In the genomic region with DNA sequence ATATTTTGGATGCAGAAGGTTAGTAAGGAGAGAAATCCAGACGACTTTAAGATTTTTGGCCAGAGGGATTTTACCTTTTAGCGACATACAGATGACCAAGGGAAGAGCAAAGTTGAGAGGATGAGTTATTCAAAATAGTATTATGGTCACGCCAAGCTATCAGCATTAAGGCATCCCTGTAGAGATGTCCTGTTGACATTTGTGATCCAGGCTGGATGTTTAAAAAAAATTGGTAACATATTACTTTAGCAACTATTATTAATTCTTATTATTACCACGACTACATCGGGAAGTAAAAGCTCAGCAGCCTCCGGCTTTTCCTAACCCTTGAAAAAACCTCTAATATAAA, we compare ENCODE assay signal across 8 cellular contexts. TPM values are rescaled to one million over a fixed set of nuclear protein-coding genes. Genes with fewer than 3 reads are reported as not detected.
DNase-seq lines count a peak whose midpoint lies in the region; ATAC-seq and TF ChIP-seq lines count a peak whose summit lies in the region.

No MANE protein-coding gene starts in this region.

- ATAC-seq in GM18511 (IDR thresholded peaks at IDR 0.05; ENCODE audit: unreplicated experiment) (peak; percentile 32), HCT116 (peak; percentile 44)

- H4K20me1 ChIP-seq in HCT116 (ENCODE audit: insufficient read depth) (no peaks in the 10 kb centered on the region), OCI-LY3 (ENCODE audit: insufficient read depth, low read length) (peaks cover 21% of the 10 kb centered on the region), fibroblast of lung (ENCODE audit: control insufficient read depth, extremely low read depth, insufficient read depth, low read length) (no peaks in the 10 kb centered on the region)

- TF ChIP-seq CTCF in HCT116 (IDR thresholded peaks at IDR 0.05 in 2 of 3, conservative IDR thresholded peaks at IDR 0.05 in 1 of 3; ENCODE audit: borderline replicate concordance in 1 of 3, insufficient read depth in 1 of 3, low read depth in 2 of 3, low read length in 2 of 3) (no peak), OCI-LY3 (IDR thresholded peaks at IDR 0.05; ENCODE audit: low read depth, low read length) (no peak), fibroblast of lung (conservative IDR thresholded peaks at IDR 0.05 in 1 of 2, IDR thresholded peaks at IDR 0.05 in 1 of 2; ENCODE audit: low read depth in 1 of 2, low read length in 2 of 2) (no peak), spleen (IDR thresholded peaks at IDR 0.05 in 8 of 11, conservative IDR thresholded peaks at IDR 0.05 in 3 of 11) (no peak)

- H3K36me3 ChIP-seq in HCT116 (ENCODE audit: control insufficient read depth in 1 of 2, insufficient read depth in 2 of 2, low read length in 2 of 2) (no peaks in the 10 kb centered on the region), OCI-LY3 (replicated peaks; ENCODE audit: low read depth, low read length) (peaks cover 3% of the 10 kb centered on the region), fibroblast of lung (ENCODE audit: control insufficient read depth, insufficient read depth, low read length) (no peaks in the 10 kb centered on the region), spleen (no peaks in the 10 kb centered on the region)

- H3K9ac ChIP-seq in HCT116 (ENCODE audit: low read length) = peak overlapping the region; percentile 89
- peak overlapping the region; percentile 91 for H3K9ac ChIP-seq in OCI-LY3 (ENCODE audit: low read length)
- no peak overlapping the region for H3K9ac ChIP-seq in fibroblast of lung (ENCODE audit: insufficient read depth, low read length)

- H3K27ac ChIP-seq in HCT116 (ENCODE audit: low read depth, low read length) (no peak overlapping the region), OCI-LY3 (ENCODE audit: low read length) (no peak overlapping the region), fibroblast of lung (ENCODE audit: insufficient read depth, low read length) (peak overlapping the region; percentile 89), spleen (peak overlapping the region in 7 of 8 donors; percentile 84 to 94 (median 92))

- no peak for TF ChIP-seq POLR2A in HCT116 (IDR thresholded peaks at IDR 0.05; ENCODE audit: borderline replicate concordance, extremely low read depth, insufficient read depth, insufficient read length)
- no peak for TF ChIP-seq POLR2A in spleen (IDR thresholded peaks at IDR 0.05)

- intact Hi-C loops in HCT116 (cut with micrococcal nuclease) = loop anchor here (1.0 kb wide), 1 partner anchor 30 kb away; a partner anchor contains a TSS
- intact Hi-C loops in spleen (cut with DNase I; ENCODE audit: low total_unique reads) = loop anchor here (10.0 kb wide), 1 partner anchor 1165 kb away; a partner anchor contains a TSS

- H2AFZ ChIP-seq in HCT116 (ENCODE audit: low read depth, low read length, poor library complexity, severe bottlenecking) (peak overlapping the region; percentile 90), OCI-LY3 (ENCODE audit: low read depth, low read length) (peak overlapping the region; percentile 97), fibroblast of lung (ENCODE audit: low read length) (peak overlapping the region; percentile 58)

- POLR2A ChIA-PET in HCT116 (lab: Charles Lee) = interaction anchor here (1.4 kb wide), 1 partner anchor 11 kb away, joined by 6 read pairs; no protein-coding TSS in a partner anchor

- RAD21 ChIA-PET in HCT116 (lab: Charles Lee; ENCODE audit: low non-redundant PET in 1 of 2, low total read pairs in 2 of 2, uncharacterized antibody in 2 of 2, unreplicated experiment in 2 of 2) = no interaction called here

- peak overlapping the region; percentile 73 for H3K4me2 ChIP-seq in HCT116 (ENCODE audit: low read length)
- peak overlapping the region; percentile 79 for H3K4me2 ChIP-seq in OCI-LY3 (ENCODE audit: low read length)
- H3K4me2 ChIP-seq in fibroblast of lung (ENCODE audit: extremely low read depth, insufficient read depth, low read length) = peak overlapping the region; percentile 75

- TF ChIP-seq RAD21 in HCT116 (IDR thresholded peaks at IDR 0.05; ENCODE audit: low read depth) = no peak

- H3K9me2 ChIP-seq in HCT116 (ENCODE audit: insufficient read depth) = no peaks in the 10 kb centered on the region

- peaks cover 45% of the 10 kb centered on the region for H3K79me2 ChIP-seq in HCT116 (ENCODE audit: insufficient read depth, low read length)
- peaks cover 45% of the 10 kb centered on the region for H3K79me2 ChIP-seq in OCI-LY3 (ENCODE audit: low read length)
- H3K79me2 ChIP-seq in fibroblast of lung (ENCODE audit: control insufficient read depth, insufficient read depth, low read length) = peaks cover 44% of the 10 kb centered on the region

- peaks cover 4 to 6% of the 10 kb centered on the region in 2 experiments; a peak in 3 of 4 replicates for H3K4me1 ChIP-seq in HCT116 (ENCODE audit: control insufficient read depth in 1 of 2, insufficient read depth in 2 of 2, low read length in 2 of 2)
- H3K4me1 ChIP-seq in OCI-LY3 (ENCODE audit: low read length) = peaks cover 9% of the 10 kb centered on the region
- H3K4me1 ChIP-seq in fibroblast of lung (ENCODE audit: control insufficient read depth, extremely low read depth, insufficient read depth, low read length) = peaks cover 3% of the 10 kb centered on the region
- peaks cover 22 to 48% (median 34%) of the 10 kb centered on the region in 6 donors for H3K4me1 ChIP-seq in spleen

- H3K27me3 ChIP-seq in HCT116 (ENCODE audit: insufficient read depth, low read length) (no peaks in the 10 kb centered on the region), OCI-LY3 (ENCODE audit: low read depth, low read length) (no peaks in the 10 kb centered on the region), fibroblast of lung (ENCODE audit: control insufficient read depth, insufficient read depth, low read length) (no peaks in the 10 kb centered on the region), spleen (replicated peaks in 1 of 7) (no peaks in the 10 kb centered on the region)

- BruUV-seq in HCT116 (replicated peaks; lab: Mats Ljungman, UMichigan) = TSS peak; percentile 73

- H3K9me3 ChIP-seq in HCT116 (ENCODE audit: control insufficient read depth in 1 of 2, insufficient read depth in 1 of 2, low read depth in 1 of 2, low read length in 2 of 2) (no peaks in the 10 kb centered on the region), OCI-LY3 (ENCODE audit: insufficient read depth, low read length) (no peaks in the 10 kb centered on the region), fibroblast of lung (ENCODE audit: control insufficient read depth, insufficient read depth, low read depth, low read length) (no peaks in the 10 kb centered on the region), spleen (no peaks in the 10 kb centered on the region)

- 2 to 4% (median 3%) methylated on average over 6 of the region's 6 CpGs for WGBS in spleen, 5 donors

- H3K4me3 ChIP-seq in HCT116 (replicated peaks in 1 of 2; ENCODE audit: low read depth in 1 of 2, low read length in 2 of 2) (peak overlapping the region; percentile 31 to 38), OCI-LY3 (ENCODE audit: low read length) (peak overlapping the region; percentile 95), fibroblast of lung (replicated peaks in 1 of 4; ENCODE audit: control extremely low read depth in 1 of 4, insufficient read depth in 1 of 4, low read depth in 3 of 4, low read length in 4 of 4) (peak overlapping the region; percentile 16 to 49 (median 32)), spleen (peak overlapping the region; percentile 64 to 95 (median 86))

- DNase-seq in HCT116 (ENCODE audit: low read depth, low spot score) (no peak), fibroblast of lung (ENCODE audit: low read depth in 2 of 2) (no peak), spleen (no peak), NAMALWA (ENCODE audit: low spot score) (no peak), NCI-H526 treated with DMSO at 0.1 percent for 48 hours (lab: John Stamatoyannopoulos, UW) (no peak), NCI-H2227 (lab: John Stamatoyannopoulos, UW; ENCODE audit: unreplicated experiment) (no peak)

- CTCF ChIA-PET in HCT116 (lab: Charles Lee) = interaction anchor here (0.8 kb wide), 1 partner anchor 519 kb away, joined by 3 read pairs; no protein-coding TSS in a partner anchor

TF ChIP-seq in HCT116, 20 proteins besides CTCF, POLR2A, EP300 and RAD21:
- TF ChIP-seq JUND (IDR thresholded peaks at IDR 0.05) (no peak), ZFX (IDR thresholded peaks at IDR 0.05) (no peak), EGR1 (IDR thresholded peaks at IDR 0.05; ENCODE audit: low read depth) (no peak), FOSL1 (IDR thresholded peaks at IDR 0.05; ENCODE audit: low read depth) (no peak)

RNA-seq across cellular contexts. Expression of a gene that starts 0.6 kb away (rescaled TPM):
- total RNA-seq in HCT116 (2021; ENCODE audit: unreplicated experiment) = 105 TPM
- polyA plus RNA-seq in HCT116 (2012) = 61.1 and 64.0 TPM in 2 replicates
- 108 and 171 TPM in 2 replicates for total RNA-seq in fibroblast of lung
- 154 and 312 TPM in 2 replicates for polyA plus RNA-seq in fibroblast of lung
- 141 and 249 TPM in 2 replicates for polyA plus RNA-seq in fibroblast of lung (2012)
- 19.7 and 45.2 TPM in 2 replicates for polyA minus RNA-seq in fibroblast of lung (ENCODE audit: low replicate concordance)
- 10 to 100 TPM; 53.8 to 80.3 (median 59.2) TPM for total RNA-seq in spleen
- 100 to 1,000 TPM in 1 of 3 donors, 10 to 100 TPM in 2; 67.9 to 105 (median 77.2) TPM for polyA plus RNA-seq in spleen

RNA-seq across cellular contexts. Expression of a gene that starts 29.5 kb away (rescaled TPM):
- total RNA-seq in HCT116 (2021; ENCODE audit: unreplicated experiment) (1,359 TPM), fibroblast of lung (625 and 867 TPM in 2 replicates), spleen (1,000 to 10,000 TPM in 5 of 7 donors, 100 to 1,000 TPM in 2; 845 to 1,523 (median 1,227) TPM)
- 2,209 and 2,223 TPM in 2 replicates for polyA plus RNA-seq in HCT116 (2012)
- polyA plus RNA-seq in fibroblast of lung (1,508 and 1,935 TPM in 2 replicates), spleen (over 10,000 TPM in 2 of 3 donors, 1,000 to 10,000 TPM in 1; 9,319 to 15,266 (median 12,523) TPM)
- 2,031 and 2,402 TPM in 2 replicates for polyA plus RNA-seq in fibroblast of lung (2012)
- polyA minus RNA-seq in fibroblast of lung (ENCODE audit: low replicate concordance) = 166 and 178 TPM in 2 replicates

Comparison
In these comparisons a context has a peak if more than half of its experiments do, and no peak if none do; other contexts are left out.
1. H3K27ac ChIP-seq: peak in fibroblast of lung (single experiment) and spleen (7 of 8); none in HCT116 (single experiment) and OCI-LY3 (single experiment).
2. H3K4me3 ChIP-seq: peak in every context shown above with its lines; median percentile 95 in OCI-LY3; 86 in spleen; 34 in HCT116; 32 in fibroblast of lung.
3. Peak in every context shown above with its lines, with median percentiles within 50 percentile points of each other: H2AFZ ChIP-seq and H3K4me2 ChIP-seq.